ENCODE assay signal across 7 cellular contexts in genomic region chr2:159903404-159904126, GRCh38. TPM values are rescaled to one million over a fixed set of nuclear protein-coding genes. Genes with fewer than 3 reads are reported as not detected.
DNase-seq lines count a peak whose midpoint lies in the region; ATAC-seq and TF ChIP-seq lines count a peak whose summit lies in the region.

No MANE protein-coding gene starts in this region.

- DNase-seq in T-helper 22 cell (ENCODE audit: low read depth) (peak; percentile 54), cardiac fibroblast (ENCODE audit: low read depth in 2 of 2) (peak; percentile 25 to 26), NCI-H2227 treated with DMSO at 0.1 percent for 48 hours (lab: John Stamatoyannopoulos, UW) (no peak)
- DNase-seq in stimulated activated CD8-positive, alpha-beta memory T cell treated with anti-CD3 and anti-CD28 coated beads, Interleukin-7, amount 100 ng/mL, for 48 hours (ENCODE audit: extremely low read depth in 1 of 2, low read depth in 1 of 2) = peak; percentile 8 to 45

- H3K4me3 ChIP-seq in cardiac fibroblast (replicated peaks in 1 of 2; ENCODE audit: low read depth in 2 of 2, low read length in 2 of 2) (peak overlapping the region; percentile 33 to 37), mononuclear cell (ENCODE audit: low read length) (peak overlapping the region; percentile 63)

- no peak for TF ChIP-seq CTCF in cardiac fibroblast (IDR thresholded peaks at IDR 0.05; ENCODE audit: low read depth, low read length)

- H3K4me1 ChIP-seq in mononuclear cell (ENCODE audit: insufficient read depth, low read length) = peaks cover 33% of the 10 kb centered on the region

- no peaks in the 10 kb centered on the region for H3K27me3 ChIP-seq in mononuclear cell (ENCODE audit: insufficient read depth, low read length)

- H3K9me3 ChIP-seq in mononuclear cell (ENCODE audit: low read depth, low read length) = no peaks in the 10 kb centered on the region

- peak; percentile 19 for ATAC-seq in GM18870 (IDR thresholded peaks at IDR 0.05; ENCODE audit: unreplicated experiment)
- ATAC-seq in HG03045 (IDR thresholded peaks at IDR 0.05; ENCODE audit: unreplicated experiment) = peak; percentile 27

RNA-seq across cellular contexts. Expression of gene LY75, which starts 1.0 kb away (rescaled TPM):
- 39.0 TPM for total RNA-seq in mononuclear cell
